In genomic region chr6:154234019-154234772, GRCh38 we compare ENCODE assay signal across 8 cellular contexts.
DNase-seq lines count a peak whose midpoint lies in the region; ATAC-seq and TF ChIP-seq lines count a peak whose summit lies in the region.
"Had no signal": no experiment of that assay in that cellular context is flagged by ENCODE, and none has a peak within 500 bp of the region (broad histone marks: within the 10 kb centered on the region; RNA-seq: fewer than 3 reads in every experiment).

No MANE protein-coding gene starts in this region.

- no peak overlapping the region for H3K23ac ChIP-seq in IMR-90 (ENCODE audit: low read depth, low read length)

- BruUV-seq in IMR-90 (replicated peaks; lab: Mats Ljungman, UMichigan) = no TSS peak

- no peak overlapping the region for H4K5ac ChIP-seq in IMR-90 (ENCODE audit: low read depth, low read length)

- no peak overlapping the region for H2BK120ac ChIP-seq in IMR-90 (ENCODE audit: low read depth, low read length)

- H3K36me3 ChIP-seq in IMR-90 (ENCODE audit: control insufficient read depth, insufficient read depth, low read length) (no peaks in the 10 kb centered on the region), osteoblast (ENCODE audit: insufficient read depth, low read length) (no peaks in the 10 kb centered on the region)

- CTCF ChIA-PET in IMR-90 (lab: Yijun Ruan, JAX) = no interaction called here

- no peaks in the 10 kb centered on the region for H3K79me2 ChIP-seq in osteoblast (ENCODE audit: insufficient read depth, low read length)

- no peak for TF ChIP-seq CTCF in IMR-90 (conservative IDR thresholded peaks at IDR 0.05; ENCODE audit: low read depth, low read length)
- TF ChIP-seq CTCF in osteoblast (IDR thresholded peaks at IDR 0.05; ENCODE audit: extremely low read depth, low read depth, low read length) = no peak

- H3K9me3 Mint-ChIP-seq in naive thymus-derived CD8-positive, alpha-beta T cell = no peaks in the 10 kb centered on the region

- H4K20me1 ChIP-seq in IMR-90 (ENCODE audit: insufficient read depth, low read length) (no peaks in the 10 kb centered on the region), osteoblast (ENCODE audit: insufficient read depth, low read length) (no peaks in the 10 kb centered on the region)

- no peaks in the 10 kb centered on the region for H3K27me3 Mint-ChIP-seq in naive thymus-derived CD8-positive, alpha-beta T cell

- TF ChIP-seq RAD21 in IMR-90 (IDR thresholded peaks at IDR 0.05; ENCODE audit: low read length) = no peak

- H3K27ac ChIP-seq in IMR-90 (ENCODE audit: insufficient read depth, low read length) (no peak overlapping the region), osteoblast (ENCODE audit: low read depth, low read length) (no peak overlapping the region)
- H3K27ac ChIP-seq: SK-N-MC had no signal

- H3K79me1 ChIP-seq in IMR-90 (ENCODE audit: low read depth in 1 of 2, low read length in 2 of 2) = no peaks in the 10 kb centered on the region

- POLR2A ChIA-PET in IMR-90 (lab: Charles Lee; ENCODE audit: unreplicated experiment) = no interaction called here
- POLR2A ChIA-PET in naive thymus-derived CD8-positive, alpha-beta T cell (lab: Charles Lee) = interaction anchor here (1.1 to 4.6 kb wide), 3 partner anchors 10 to 17 kb away, joined by 3 to 28 read pairs (median 13); no protein-coding TSS in a partner anchor

- H3K27me3 ChIP-seq in IMR-90 (ENCODE audit: control insufficient read depth, insufficient read depth, low read length) (no peaks in the 10 kb centered on the region), osteoblast (ENCODE audit: insufficient read depth, low read length) (no peaks in the 10 kb centered on the region)

- no peaks in the 10 kb centered on the region for H3K9me3 ChIP-seq in IMR-90 (ENCODE audit: control insufficient read depth, insufficient read depth, low read length)
- H3K9me3 ChIP-seq in osteoblast (ENCODE audit: low read depth, low read length) = no peaks in the 10 kb centered on the region

- TF ChIP-seq POLR2A in IMR-90 (IDR thresholded peaks at IDR 0.05; ENCODE audit: low read depth, low read length) = no peak

- peak; percentile 71 for ATAC-seq in GM18909 (IDR thresholded peaks at IDR 0.05; ENCODE audit: poor library complexity, unreplicated experiment)
- ATAC-seq in HG02571 (IDR thresholded peaks at IDR 0.05; ENCODE audit: unreplicated experiment) = peak; percentile 52
- ATAC-seq in IMR-90 (ENCODE audit: low read depth) = no peak
- no peak for ATAC-seq in naive thymus-derived CD8-positive, alpha-beta T cell

- H3K4me1 Mint-ChIP-seq in naive thymus-derived CD8-positive, alpha-beta T cell = peaks cover 38 to 87% (median 82%) of the 10 kb centered on the region in 4 donors

- in situ Hi-C loops in IMR-90 (cut with MboI; ENCODE audit: low sequenced_read_pairs) = no loop called here

- H3K4ac ChIP-seq in IMR-90 (ENCODE audit: low read depth, low read length) = no peak overlapping the region

- H2AK9ac ChIP-seq in IMR-90 (replicated peaks; ENCODE audit: low read depth, low read length, poor library complexity) = no peak overlapping the region

- no peak overlapping the region for H3K18ac ChIP-seq in IMR-90 (ENCODE audit: low read depth, low read length)

- no peak overlapping the region for H4K8ac ChIP-seq in IMR-90 (ENCODE audit: low read depth in 2 of 2, low read length in 2 of 2)

- no peak overlapping the region for H3K4me3 ChIP-seq in IMR-90 (ENCODE audit: insufficient read depth, low read depth, low read length)
- H3K4me3 ChIP-seq in osteoblast (ENCODE audit: insufficient read depth, low read length) = no peak overlapping the region
- H3K4me3 ChIP-seq: SK-N-MC had no signal

- H3K4me1 ChIP-seq in IMR-90 (ENCODE audit: control insufficient read depth, insufficient read depth, low read length) (peaks cover 5% of the 10 kb centered on the region; the same call in 1 of the 2 replicates), osteoblast (ENCODE audit: insufficient read depth, low read length) (no peaks in the 10 kb centered on the region)

- peaks cover 0 to 56% (median 17%) of the 10 kb centered on the region in 3 donors for H3K36me3 Mint-ChIP-seq in naive thymus-derived CD8-positive, alpha-beta T cell

- H2BK15ac ChIP-seq in IMR-90 (ENCODE audit: low read depth, low read length) = no peak overlapping the region; the same call in 2 of the 3 replicates

- H3K4me2 ChIP-seq in IMR-90 (ENCODE audit: low read depth, low read length) (no peak overlapping the region), osteoblast (ENCODE audit: insufficient read depth, low read length) (no peak overlapping the region)

- H3K27ac Mint-ChIP-seq in naive thymus-derived CD8-positive, alpha-beta T cell = peak overlapping the region; percentile 72 to 93 (median 86)

- no peak overlapping the region for H3K56ac ChIP-seq in IMR-90 (ENCODE audit: extremely low read depth, insufficient read depth, low read length)

- H3K9me1 ChIP-seq in IMR-90 (ENCODE audit: insufficient read depth, low read length) = peaks cover 3% of the 10 kb centered on the region; the same call in 1 of the 2 replicates

- H2AFZ ChIP-seq in IMR-90 (replicated peaks; ENCODE audit: low read length, poor library complexity) (no peak overlapping the region), osteoblast (ENCODE audit: low read length) (no peak overlapping the region)

- dilution Hi-C loops in IMR-90 (cut with HindIII; ENCODE audit: low sequenced_read_pairs, unreplicated experiment) = no loop called here

- H2BK20ac ChIP-seq in IMR-90 (ENCODE audit: low read depth, low read length) = no peak overlapping the region

- no peak overlapping the region for H4K91ac ChIP-seq in IMR-90 (ENCODE audit: insufficient read depth, low read depth, low read length)

- WGBS in IMR-90 (ENCODE audit: extremely low coverage in 2 of 2, insufficient read length in 1 of 2), 2 experiments = 100% methylated on average over 3 of the region's 4 CpGs; no CpG with 5 or more reads in 1 of the 2 experiments

- intact Hi-C loops in IMR-90 (cut with micrococcal nuclease) = no loop called here

- H3K9ac ChIP-seq in IMR-90 (ENCODE audit: low read depth, low read length) = no peak overlapping the region

- no peak overlapping the region for H3K14ac ChIP-seq in IMR-90 (replicated peaks; ENCODE audit: low read depth, low read length)

- no peak overlapping the region for H2AK5ac ChIP-seq in IMR-90 (ENCODE audit: low read depth, low read length)

- DNase-seq in IMR-90 (no peak), osteoblast (ENCODE audit: insufficient read length, low spot score, missing footprints) (no peak)
- no peak for DNase-seq in naive thymus-derived CD8-positive, alpha-beta T cell
- no peak for DNase-seq in activated CD8-positive, alpha-beta memory T cell treated with anti-CD3 and anti-CD28 coated beads, Interleukin-2, amount 50 U/mL, for 4 hours
- DNase-seq in stimulated activated naive CD4-positive, alpha-beta T cell (lab: John Stamatoyannopoulos, UW) = no peak

- peak overlapping the region; percentile 27 to 71 (median 62) for H3K4me3 Mint-ChIP-seq in naive thymus-derived CD8-positive, alpha-beta T cell

- H2BK5ac ChIP-seq in IMR-90 (ENCODE audit: low read depth, low read length, poor library complexity, severe bottlenecking) = no peak overlapping the region

TF ChIP-seq in IMR-90, 13 proteins besides CTCF, POLR2A, EP300 and RAD21:
- TF ChIP-seq USF2 (IDR thresholded peaks at IDR 0.05; ENCODE audit: low read depth, low read length) (no peak), CEBPB (IDR thresholded peaks at IDR 0.05; ENCODE audit: low read depth, low read length) (0 out of 2 replicates have a peak, but pooled peaks have one; percentile 3), MAFK (IDR thresholded peaks at IDR 0.05; ENCODE audit: low read depth, low read length) (no peak)

Comparison
In these comparisons a context has a peak if more than half of its experiments do, and no peak if none do; other contexts are left out.
1. ATAC-seq: peak in GM18909 (single experiment) and HG02571 (single experiment); none in IMR-90 (single experiment) and naive thymus-derived CD8-positive, alpha-beta T cell (0 of 2).